8 cellular contexts compared by ENCODE assay signal in the genomic region with DNA sequence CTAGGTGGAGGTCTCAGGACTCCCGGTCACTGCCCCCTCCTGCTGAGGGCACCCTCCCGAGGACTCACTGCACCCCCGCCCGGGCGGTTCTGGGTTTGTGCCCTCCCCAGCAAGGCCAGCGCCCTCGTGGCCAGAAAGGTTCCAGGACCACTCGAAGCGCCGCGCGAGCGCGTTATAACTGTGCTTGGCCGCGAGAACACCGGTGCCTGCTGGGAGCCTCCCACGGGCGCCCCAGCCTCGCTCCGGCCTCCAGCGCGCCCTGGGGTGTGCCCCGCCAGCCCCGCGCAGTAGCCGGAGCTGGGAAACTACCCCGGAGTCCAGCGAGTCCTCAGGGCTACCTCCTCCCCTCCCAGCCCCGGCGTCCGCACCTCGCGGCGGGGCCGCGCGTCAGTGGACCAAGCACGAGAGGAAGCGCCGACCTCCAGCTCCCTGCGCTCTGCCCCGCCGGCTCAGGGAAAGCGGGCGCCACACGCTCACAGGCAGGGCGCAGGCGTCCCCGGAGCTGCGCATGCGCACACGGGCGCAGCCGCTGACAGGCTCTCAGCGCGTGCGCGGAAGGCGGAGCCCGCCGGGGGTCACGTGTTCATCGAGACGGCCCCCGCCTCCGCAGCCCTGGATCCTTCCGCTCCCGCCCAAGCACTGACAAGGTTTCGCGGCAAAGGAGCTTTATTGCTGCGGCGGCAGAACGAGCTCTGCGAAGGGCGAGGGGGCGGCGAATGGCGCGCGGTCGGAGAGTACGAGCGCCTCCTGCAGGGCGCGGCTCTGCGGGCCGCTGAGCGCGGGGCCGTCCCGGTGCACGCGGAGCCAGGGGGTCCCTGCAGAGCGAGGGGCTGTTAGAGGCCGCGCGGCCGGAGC. TPM values are rescaled to one million over a fixed set of nuclear protein-coding genes. Genes with fewer than 3 reads are reported as not detected.
DNase-seq lines count a peak whose midpoint lies in the region; ATAC-seq and TF ChIP-seq lines count a peak whose summit lies in the region.

A gene with protein sequence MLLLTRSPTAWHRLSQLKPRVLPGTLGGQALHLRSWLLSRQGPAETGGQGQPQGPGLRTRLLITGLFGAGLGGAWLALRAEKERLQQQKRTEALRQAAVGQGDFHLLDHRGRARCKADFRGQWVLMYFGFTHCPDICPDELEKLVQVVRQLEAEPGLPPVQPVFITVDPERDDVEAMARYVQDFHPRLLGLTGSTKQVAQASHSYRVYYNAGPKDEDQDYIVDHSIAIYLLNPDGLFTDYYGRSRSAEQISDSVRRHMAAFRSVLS (minus strand): TSS at position 495 of the 855 bp plus-strand sequence. CDS start 1,187 bp downstream, outside the sequence.

- H2AK5ac ChIP-seq in neuronal stem cell (ENCODE audit: low read depth, low read length): peak within 1 kb of the TSS; percentile 88

- peak within 1 kb of the TSS; percentile 95 for H3K18ac ChIP-seq in neuronal stem cell (ENCODE audit: low read length)

- H3K36me3 ChIP-seq in neuronal stem cell (replicated peaks in 1 of 2; ENCODE audit: control insufficient read depth in 2 of 2, insufficient read depth in 2 of 2, low read length in 2 of 2) (peaks cover 35 to 44% of the 10 kb centered on the region in 2 donors), subcutaneous abdominal adipose tissue (ENCODE audit: control insufficient read depth in 5 of 5, insufficient read depth in 5 of 5, low read length in 5 of 5) (peaks cover 0 to 36% (median 32%) of the 10 kb centered on the region in 5 donors)

- H3K14ac ChIP-seq in neuronal stem cell (ENCODE audit: low read length): peak within 1 kb of the TSS; percentile 98

- no peak within 1 kb of the TSS for H2BK12ac ChIP-seq in neuronal stem cell (ENCODE audit: low read length)

- peak within 1 kb of the TSS; percentile 98 for H2AFZ ChIP-seq in neuronal stem cell (ENCODE audit: low read length)

- H3K4me3 ChIP-seq in neuronal stem cell (ENCODE audit: low read length in 2 of 2): peak within 1 kb of the TSS; percentile 84 to 91
- H3K4me3 ChIP-seq in subcutaneous abdominal adipose tissue (ENCODE audit: low read depth in 1 of 5, low read length in 5 of 5): peak within 1 kb of the TSS; percentile 66 to 78 (median 68)

- peak; percentile 65 for ATAC-seq in foreskin keratinocyte

- peak within 1 kb of the TSS; percentile 70 for H3K27ac ChIP-seq in foreskin keratinocyte
- peak within 1 kb of the TSS; percentile 89 for H3K27ac ChIP-seq in neuronal stem cell (replicated peaks; ENCODE audit: low read length)
- peak within 1 kb of the TSS; percentile 95 for H3K27ac ChIP-seq in subcutaneous abdominal adipose tissue (ENCODE audit: low read depth, low read length)

- H3K79me1 ChIP-seq in neuronal stem cell (ENCODE audit: low read depth, low read length): peaks cover 12% of the 10 kb centered on the region

- WGBS in neuronal stem cell (ENCODE audit: extremely low coverage in 2 of 2, insufficient read length in 2 of 2, insufficient replicate concordance in 1 of 2), 2 donors: no CpG with 5 or more reads among the region's 99 CpGs

- H4K8ac ChIP-seq in neuronal stem cell (ENCODE audit: low read depth, low read length): peak within 1 kb of the TSS; percentile 65

- peak; percentile 97 for DNase-seq in ELR (ENCODE audit: low read depth)
- DNase-seq in H4 (ENCODE audit: low spot score): peak; percentile 94
- peak; percentile 91 for DNase-seq in M059J (ENCODE audit: low read depth)
- DNase-seq in SHP77 treated with DMSO at 0.1 percent for 48 hours (lab: John Stamatoyannopoulos, UW): peak; percentile 94
- peak; percentile 97 for DNase-seq in activated gamma-delta T cell treated with anti-CD3 and anti-CD28 coated beads, Interleukin-2, amount 50 U/mL, for 16 hours (ENCODE audit: low read depth)
- peak; percentile 77 to 89 for DNase-seq in foreskin keratinocyte
- DNase-seq in neuronal stem cell (ENCODE audit: low spot score): peak; percentile 98

- H3K9ac ChIP-seq in neuronal stem cell (ENCODE audit: low read depth, low read length, poor library complexity): peak within 1 kb of the TSS; percentile 97
- H3K9ac ChIP-seq in subcutaneous abdominal adipose tissue (ENCODE audit: low read length in 5 of 5): peak within 1 kb of the TSS; percentile 26 to 92 (median 74)

- peak within 1 kb of the TSS; percentile 82 for H2BK5ac ChIP-seq in neuronal stem cell (ENCODE audit: low read length)

- peak; percentile 76 for TF ChIP-seq CTCF in foreskin keratinocyte (conservative IDR thresholded peaks at IDR 0.05)

- H4K91ac ChIP-seq in neuronal stem cell (ENCODE audit: low read depth, low read length, poor library complexity): no peak within 1 kb of the TSS

- H3K27me3 ChIP-seq in foreskin keratinocyte (no peaks in the 10 kb centered on the region), neuronal stem cell (ENCODE audit: control insufficient read depth in 3 of 3, insufficient read depth in 3 of 3, low read depth in 1 of 3, low read length in 3 of 3) (peaks cover 2 to 18% (median 8%) of the 10 kb centered on the region in 3 experiments), subcutaneous abdominal adipose tissue (ENCODE audit: control insufficient read depth in 5 of 5, insufficient read depth in 4 of 5, low read length in 5 of 5) (no peaks in the 10 kb centered on the region)

- H3K9me3 ChIP-seq in neuronal stem cell (replicated peaks in 1 of 2; ENCODE audit: control insufficient read depth in 2 of 2, insufficient read depth in 1 of 2, low read depth in 1 of 2, low read length in 2 of 2) (peaks cover 6 to 12% of the 10 kb centered on the region in 2 donors), subcutaneous abdominal adipose tissue (ENCODE audit: control insufficient read depth in 5 of 5, low read length in 5 of 5) (no peaks in the 10 kb centered on the region)

- H3K4me1 ChIP-seq in foreskin keratinocyte: no peaks in the 10 kb centered on the region
- peaks cover 11 to 17% of the 10 kb centered on the region in 2 donors for H3K4me1 ChIP-seq in neuronal stem cell (ENCODE audit: control insufficient read depth in 2 of 2, insufficient read depth in 1 of 2, low read depth in 1 of 2, low read length in 2 of 2)
- peaks cover 7 to 59% (median 41%) of the 10 kb centered on the region in 5 donors for H3K4me1 ChIP-seq in subcutaneous abdominal adipose tissue (ENCODE audit: control insufficient read depth in 5 of 5, insufficient read depth in 5 of 5, low read length in 5 of 5)

- peak within 1 kb of the TSS; percentile 80 for H3K23ac ChIP-seq in neuronal stem cell (ENCODE audit: low read depth, low read length, poor library complexity)

- H3K4ac ChIP-seq in neuronal stem cell (ENCODE audit: low read length): peak within 1 kb of the TSS; percentile 69

- peak within 1 kb of the TSS; percentile 94 for H3K4me2 ChIP-seq in neuronal stem cell (ENCODE audit: insufficient read depth, low read length, poor library complexity, severe bottlenecking)

- H2BK120ac ChIP-seq in neuronal stem cell (ENCODE audit: low read depth, low read length): no peak within 1 kb of the TSS

- H2BK15ac ChIP-seq in neuronal stem cell (ENCODE audit: low read length): peak within 1 kb of the TSS; percentile 75

RNA-seq across cellular contexts. Expression of the gene that starts here (rescaled TPM):
- total RNA-seq in H4 (2014; rRNA removed; shearing (Covaris generic)): 1.3 and 11.9 TPM in 2 replicates
- 1.6 TPM in 1 of 2 replicates, not detected in the other for total RNA-seq in M059J (2014; rRNA removed; shearing (Covaris generic))
- total RNA-seq in foreskin keratinocyte: 1.3 and 1.9 TPM in 2 replicates
- 1.5 and 1.8 TPM in 2 replicates for polyA plus RNA-seq in foreskin keratinocyte
- polyA plus RNA-seq in neuronal stem cell (2013, experiment 1 of 2): 0.50 TPM
- polyA plus RNA-seq in neuronal stem cell (2013, experiment 2 of 2): 0.90 TPM

Comparison
In these comparisons a context has a peak if more than half of its experiments do, and no peak if none do; other contexts are left out.
1. Peak in every context shown above with its lines: DNase-seq, ATAC-seq, H3K4me3 ChIP-seq and H3K27ac ChIP-seq.